In the genomic region with DNA sequence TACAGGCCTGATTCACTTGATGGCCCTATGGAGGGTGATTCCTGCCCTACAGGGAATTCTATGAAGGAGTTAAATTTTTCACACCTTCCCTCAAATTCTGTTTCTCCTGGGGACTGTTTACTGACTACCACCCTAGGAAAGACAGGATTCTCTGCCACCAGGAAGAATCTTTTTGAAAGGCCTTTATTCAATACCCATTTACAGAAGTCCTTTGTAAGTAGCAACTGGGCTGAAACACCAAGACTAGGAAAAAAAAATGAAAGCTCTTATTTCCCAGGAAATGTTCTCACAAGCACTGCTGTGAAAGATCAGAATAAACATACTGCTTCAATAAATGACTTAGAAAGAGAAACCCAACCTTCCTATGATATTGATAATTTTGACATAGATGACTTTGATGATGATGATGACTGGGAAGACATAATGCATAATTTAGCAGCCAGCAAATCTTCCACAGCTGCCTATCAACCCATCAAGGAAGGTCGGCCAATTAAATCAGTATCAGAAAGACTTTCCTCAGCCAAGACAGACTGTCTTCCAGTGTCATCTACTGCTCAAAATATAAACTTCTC, we compare ENCODE assay signal across 23 cellular contexts. TPM values are rescaled to one million over a fixed set of nuclear protein-coding genes. Genes with fewer than 3 reads are reported as not detected.
A peak's percentile ranks its signal among the peaks of the same experiment; 100 is the strongest.
DNase-seq lines count a peak whose midpoint lies in the region; ATAC-seq and TF ChIP-seq lines count a peak whose summit lies in the region.
"Had no signal": no experiment of that assay in that cellular context is flagged by ENCODE, and none has a peak within 500 bp of the region (broad histone marks: within the 10 kb centered on the region; RNA-seq: fewer than 3 reads in every experiment).

No MANE protein-coding gene starts in this region.

- no peaks in the 10 kb centered on the region for H3K79me1 ChIP-seq in H9 (ENCODE audit: insufficient read depth, low read depth, low read length, poor library complexity, severe bottlenecking)

- POLR2A ChIA-PET in A673 (lab: Charles Lee; ENCODE audit: low non-redundant PET): no interaction called here

- no peaks in the 10 kb centered on the region for H3K27me3 Mint-ChIP-seq in H9 (ENCODE audit: low read depth)
- H3K27me3 Mint-ChIP-seq: activated CD4-positive, alpha-beta T cell treated with anti-CD3 and anti-CD28 coated beads for 36 hours; activated naive CD8-positive, alpha-beta T cell; CD4-positive, alpha-beta T cell had no signal

- no peak overlapping the region for H3K9ac ChIP-seq in H9 (ENCODE audit: extremely low read depth, insufficient read length, low read length)
- H3K9ac ChIP-seq: KMS-11 had no signal

- H3T11ph ChIP-seq in H9 (ENCODE audit: low read length): no peak overlapping the region

- DNase-seq in A673 (ENCODE audit: low spot score) (no peak), H9 (no peak), cerebellum (ENCODE audit: low spot score) (peak; percentile 1), midbrain (lab: John Stamatoyannopoulos, UW) (peak; percentile 40), NCI-H2081 (lab: John Stamatoyannopoulos, UW) (no peak), upper lobe of left lung (no peak)
- DNase-seq: activated CD4-positive, alpha-beta T cell treated with anti-CD3 and anti-CD28 coated beads for 36 hours; CD4-positive, alpha-beta T cell; effector CD8-positive, alpha-beta T cell; mucosa of descending colon; NCI-H1694 treated with DMSO at 0.1 percent for 48 hours; OCI-M1; SIG-M5; small intestine; stimulated activated CD4-positive, alpha-beta T cell treated with anti-CD3 and anti-CD28 coated beads, Interleukin-2, amount 100 ng/mL, for 24 hours had no signal

- H3K14ac ChIP-seq in H9 (ENCODE audit: insufficient read depth, low read length): no peak overlapping the region

- no peak overlapping the region for H2BK20ac ChIP-seq in H9 (ENCODE audit: low read depth, low read length, poor library complexity, severe bottlenecking)

- no peak overlapping the region for H2AFZ ChIP-seq in H9 (ENCODE audit: low read length)

- no peaks in the 10 kb centered on the region for H4K20me1 ChIP-seq in H9 (ENCODE audit: control insufficient read depth, insufficient read depth, insufficient read length)

- no peak overlapping the region for H3K18ac ChIP-seq in H9 (ENCODE audit: insufficient read length, low read depth, low read length)

- peak overlapping the region in 2 of 3 experiments; percentile 56 to 93; a peak in 4 of 7 replicates for H3K27ac Mint-ChIP-seq in H9
- H3K27ac Mint-ChIP-seq: activated CD4-positive, alpha-beta T cell treated with anti-CD3 and anti-CD28 coated beads for 36 hours; activated naive CD8-positive, alpha-beta T cell; activated T-helper 1 cell treated with anti-CD3 and anti-CD28 coated beads, Interleukin-12 subunit alpha, Interleukin-12 subunit beta, Interleukin-2, Interleukin-4 antibody, amounts not matched to agents 30 ng/mL and 10 ng/mL and 1 ng/mL, durations not matched to agents 14 hours and 24 hours and 36 hours; CD4-positive, alpha-beta T cell; stimulated activated effector memory CD8-positive, alpha-beta T cell treated with anti-CD3 and anti-CD28 coated beads, Interleukin-12 subunit alpha, Interleukin-12 subunit beta, amount 100 ng/mL, for 72 hours had no signal

- ATAC-seq in GM18870 (IDR thresholded peaks at IDR 0.05; ENCODE audit: unreplicated experiment) (no peak), GM18873 (IDR thresholded peaks at IDR 0.05; ENCODE audit: low FRiP score, unreplicated experiment) (no peak), upper lobe of left lung (ENCODE audit: low FRiP score in 2 of 2) (no peak)
- ATAC-seq: activated CD4-positive, alpha-beta T cell treated with anti-CD3 and anti-CD28 coated beads for 36 hours; esophagus mucosa; mucosa of descending colon; stimulated activated effector memory CD8-positive, alpha-beta T cell treated with anti-CD3 and anti-CD28 coated beads, Interleukin-12 subunit alpha, Interleukin-12 subunit beta, amount 100 ng/mL, for 72 hours had no signal

- H4K5ac ChIP-seq in H9 (ENCODE audit: insufficient read length, low read depth, low read length): no peak overlapping the region

- no peak overlapping the region for H3K4me2 ChIP-seq in H9 (ENCODE audit: insufficient read depth, insufficient read length, low read length)
- H3K4me2 ChIP-seq: KMS-11 had no signal

- H2BK12ac ChIP-seq in H9 (ENCODE audit: insufficient read length, low read depth, low read length): no peak overlapping the region

- peaks cover 13 to 61% (median 40%) of the 10 kb centered on the region in 3 experiments for H3K36me3 Mint-ChIP-seq in H9 (ENCODE audit: insufficient read depth in 1 of 3, low read depth in 3 of 3)

- H3K27me3 ChIP-seq in A673 (replicated peaks; ENCODE audit: insufficient read depth, low read depth, low read length, poor library complexity) (no peaks in the 10 kb centered on the region), H9 (ENCODE audit: insufficient read depth, low read length) (no peaks in the 10 kb centered on the region), upper lobe of left lung (no peaks in the 10 kb centered on the region)
- H3K27me3 ChIP-seq: neutrophil had no signal

- no peaks in the 10 kb centered on the region for H3K9me3 ChIP-seq in A673 (ENCODE audit: low read depth, low read length, poor library complexity, severe bottlenecking)
- H3K9me3 ChIP-seq in H9 (ENCODE audit: control insufficient read depth, low read depth, low read length): no peaks in the 10 kb centered on the region
- no peaks in the 10 kb centered on the region for H3K9me3 ChIP-seq in upper lobe of left lung
- H3K9me3 ChIP-seq: mucosa of descending colon, neutrophil had no signal

- H2BK120ac ChIP-seq in H9 (ENCODE audit: low read depth, low read length, poor library complexity, severe bottlenecking): no peak overlapping the region

- TF ChIP-seq EP300 in upper lobe of left lung (IDR thresholded peaks at IDR 0.05): no peak

- CTCF ChIA-PET in A673 (lab: Charles Lee): no interaction called here

- H3K4me3 ChIP-seq in A673 (ENCODE audit: low read depth, low read length, poor library complexity, severe bottlenecking) (no peak overlapping the region), upper lobe of left lung (no peak overlapping the region)
- H3K4me3 ChIP-seq: mucosa of descending colon had no signal

- H3K23me2 ChIP-seq in H9 (ENCODE audit: insufficient read length, low read depth, low read length, poor library complexity, severe bottlenecking): no peaks in the 10 kb centered on the region

- no peak overlapping the region for H4K91ac ChIP-seq in H9 (ENCODE audit: insufficient read length, low read depth, low read length)

- no CpG with 5 or more reads among the region's 1 CpG for WGBS in H9 (ENCODE audit: extremely low coverage, insufficient read length, low lambda C conversion rate)
- WGBS in upper lobe of left lung, 2 donors: 91 to 96% methylated on average over 1 of the region's 1 CpG

- H3K36me3 ChIP-seq in A673 (ENCODE audit: insufficient read depth, low read length, poor library complexity, severe bottlenecking) (peaks cover 23% of the 10 kb centered on the region), upper lobe of left lung (no peaks in the 10 kb centered on the region)
- H3K36me3 ChIP-seq: neutrophil had no signal

- no peak overlapping the region for H3K23ac ChIP-seq in H9 (ENCODE audit: insufficient read length, low read depth, low read length)

- H3K4ac ChIP-seq in H9 (ENCODE audit: low read depth, low read length): no peak overlapping the region

- H3K4me1 Mint-ChIP-seq in H9: peaks cover 24% of the 10 kb centered on the region in 2 experiments
- H3K4me1 Mint-ChIP-seq: activated CD4-positive, alpha-beta T cell treated with anti-CD3 and anti-CD28 coated beads for 36 hours had no signal

- no peak overlapping the region for H2BK5ac ChIP-seq in H9 (ENCODE audit: insufficient read length, low read length)

- H3K4me1 ChIP-seq in A673 (ENCODE audit: insufficient read depth, low read length, poor library complexity, severe bottlenecking) (peaks cover 12% of the 10 kb centered on the region), H9 (ENCODE audit: insufficient read depth, low read length) (no peaks in the 10 kb centered on the region), upper lobe of left lung (peaks cover 0 to 18% (median 12%) of the 10 kb centered on the region in 4 donors)

- H3K27ac ChIP-seq in A673 (ENCODE audit: low read depth, low read length, poor library complexity, severe bottlenecking) (no peak overlapping the region), H9 (ENCODE audit: insufficient read length, low read depth, low read length) (no peak overlapping the region), upper lobe of left lung (peak overlapping the region in 1 of 4 donors; percentile 78)
- H3K27ac ChIP-seq: KMS-11 had no signal

- H3K79me2 ChIP-seq in H9 (ENCODE audit: insufficient read depth, low read length): no peaks in the 10 kb centered on the region

- H2BK15ac ChIP-seq in H9 (ENCODE audit: low read depth, low read length): no peak overlapping the region

- no peaks in the 10 kb centered on the region for H3K9me3 Mint-ChIP-seq in H9
- H3K9me3 Mint-ChIP-seq: activated T-helper 1 cell treated with anti-CD3 and anti-CD28 coated beads, Interleukin-12 subunit alpha, Interleukin-12 subunit beta, Interleukin-2, Interleukin-4 antibody, amounts not matched to agents 30 ng/mL and 10 ng/mL and 1 ng/mL, durations not matched to agents 14 hours and 24 hours and 36 hours; CD4-positive, alpha-beta T cell; stimulated activated effector memory CD8-positive, alpha-beta T cell treated with anti-CD3 and anti-CD28 coated beads, Interleukin-12 subunit alpha, Interleukin-12 subunit beta, amount 100 ng/mL, for 72 hours had no signal

- intact Hi-C loops in A673 (cut with micrococcal nuclease; ENCODE audit: unreplicated experiment): no loop called here

- no peak for TF ChIP-seq CTCF in A673 (conservative IDR thresholded peaks at IDR 0.05; ENCODE audit: low read depth, low read length)
- TF ChIP-seq CTCF in H9 (conservative IDR thresholded peaks at IDR 0.05): no peak
- no peak for TF ChIP-seq CTCF in upper lobe of left lung (IDR thresholded peaks at IDR 0.05)

- no peak for TF ChIP-seq POLR2A in upper lobe of left lung (IDR thresholded peaks at IDR 0.05)

- H2AK5ac ChIP-seq in H9 (ENCODE audit: insufficient read length, low read length): no peak overlapping the region

- no peak overlapping the region for H4K8ac ChIP-seq in H9 (replicated peaks; ENCODE audit: insufficient read length, low read depth, low read length)

- H3K56ac ChIP-seq in H9 (ENCODE audit: insufficient read length, low read depth, low read length): no peak overlapping the region

- TSS peak; percentile 17 for BruUV-seq in A673 (replicated peaks; lab: Mats Ljungman, UMichigan)

- no peak overlapping the region; a peak in 1 of 5 replicates for H3K4me3 Mint-ChIP-seq in H9
- H3K4me3 Mint-ChIP-seq: activated CD4-positive, alpha-beta T cell treated with anti-CD3 and anti-CD28 coated beads for 36 hours; activated naive CD8-positive, alpha-beta T cell; activated T-helper 1 cell treated with anti-CD3 and anti-CD28 coated beads, Interleukin-12 subunit alpha, Interleukin-12 subunit beta, Interleukin-2, Interleukin-4 antibody, amounts not matched to agents 30 ng/mL and 10 ng/mL and 1 ng/mL, durations not matched to agents 14 hours and 24 hours and 36 hours; CD4-positive, alpha-beta T cell; stimulated activated effector memory CD8-positive, alpha-beta T cell treated with anti-CD3 and anti-CD28 coated beads, Interleukin-12 subunit alpha, Interleukin-12 subunit beta, amount 100 ng/mL, for 72 hours had no signal

RNA-seq across cellular contexts. Expression of gene BLM, which starts 43.6 kb away (rescaled TPM):
- total RNA-seq in A673 (2021) (40.0 and 43.6 TPM in 2 replicates), H9 (2021) (41.3 and 43.4 TPM in 2 replicates), cerebellum (5.6 TPM), upper lobe of left lung (10 to 100 TPM in 1 of 6 donors, 1 to 10 TPM in 3, under 1 TPM in 2; 0.76 to 31.4 (median 2.6) TPM)

Comparison
In these comparisons a context has a peak if more than half of its experiments do, and no peak if none do; other contexts are left out.
1. DNase-seq: peak in cerebellum (single experiment) and midbrain (single experiment); none in A673 (single experiment), H9 (single experiment), NCI-H2081 (0 of 2) and upper lobe of left lung (0 of 2).